ENCODE assay signal across 6 cellular contexts in the genomic region with DNA sequence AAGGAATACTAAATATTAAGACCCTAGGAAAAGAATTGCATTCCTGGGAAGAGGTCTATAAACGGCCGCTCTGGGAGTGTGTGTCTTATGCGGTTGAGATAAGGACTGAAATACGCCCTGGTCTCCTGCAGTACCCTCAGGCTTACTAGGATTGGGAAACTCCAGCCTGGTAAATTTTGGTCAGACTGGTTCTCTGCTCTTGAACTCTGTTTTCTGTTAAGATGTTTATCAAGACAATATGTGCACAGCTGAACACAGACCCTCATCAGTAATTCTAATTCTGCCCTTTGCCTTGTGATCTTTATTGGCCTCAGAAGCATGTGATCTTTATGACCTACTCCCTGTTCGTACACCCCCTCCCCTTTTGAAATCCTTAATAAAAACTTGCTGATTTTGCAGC. TPM values are rescaled to one million over a fixed set of nuclear protein-coding genes. Genes with fewer than 3 reads are reported as not detected.
DNase-seq lines count a peak whose midpoint lies in the region; FAIRE-seq and TF ChIP-seq lines count a peak whose summit lies in the region.
"Not testable (repeated sequence)": the region's sequence is repeated elsewhere in the genome, so short reads cannot be mapped to it uniquely, and the experiment has no call there.

No MANE protein-coding gene starts in this region.

- not testable (repeated sequence) for H3K27me3 Mint-ChIP-seq in chondrocyte (ENCODE audit: low read depth)

- not testable (repeated sequence) for H3K4me2 ChIP-seq in trophoblast cell (ENCODE audit: low read length)

- H3K18ac ChIP-seq in trophoblast cell (ENCODE audit: low read length): not testable (repeated sequence)

- H3K4me3 Mint-ChIP-seq in chondrocyte (ENCODE audit: unreplicated experiment): not testable (repeated sequence)

- H3K4me1 Mint-ChIP-seq in chondrocyte (ENCODE audit: low read depth): peaks cover 30% of the 10 kb centered on the region

- H3K79me2 ChIP-seq in trophoblast cell (ENCODE audit: control insufficient read depth, insufficient read depth, low read length, poor library complexity): not testable (repeated sequence)

- H3K27ac Mint-ChIP-seq in chondrocyte (ENCODE audit: unreplicated experiment): peak overlapping the region; percentile 46

- H3K4me1 ChIP-seq in BE2C; trophoblast cell (ENCODE audit: control insufficient read depth in 1 of 2, insufficient read depth in 2 of 2, low read length in 2 of 2): not testable (repeated sequence)
- peaks cover 5 to 35% of the 10 kb centered on the region in 2 donors for H3K4me1 ChIP-seq in kidney (ENCODE audit: control insufficient read depth in 1 of 2, insufficient read depth in 1 of 2, low read depth in 1 of 2, low read length in 2 of 2)

- H3K27ac ChIP-seq in kidney (ENCODE audit: low read depth in 2 of 2, low read length in 2 of 2) (peak overlapping the region; percentile 65 to 80), trophoblast cell (ENCODE audit: low read depth, low read length) (peak overlapping the region; percentile 10)

- H3K9me3 ChIP-seq in BE2C; kidney (ENCODE audit: control insufficient read depth in 1 of 2, low read length in 2 of 2); trophoblast cell (ENCODE audit: insufficient read depth, low read depth, low read length): not testable (repeated sequence)

- TF ChIP-seq CTCF in BE2C (IDR thresholded peaks at IDR 0.05; ENCODE audit: low read depth, low read length); chondrocyte (IDR thresholded peaks at IDR 0.05); kidney (IDR thresholded peaks at IDR 0.05; ENCODE audit: borderline replicate concordance, extremely low read depth, insufficient read depth): not testable (repeated sequence)

- not testable (repeated sequence) for H2BK120ac ChIP-seq in trophoblast cell (ENCODE audit: insufficient read depth, low read length, poor library complexity)

- H2AK5ac ChIP-seq in trophoblast cell (ENCODE audit: low read length): not testable (repeated sequence)

- WGBS in trophoblast cell (ENCODE audit: extremely low coverage, insufficient coverage, insufficient read length): no CpG with 5 or more reads among the region's 5 CpGs

- H3K36me3 ChIP-seq in BE2C; kidney (ENCODE audit: control insufficient read depth in 1 of 2, insufficient read depth in 2 of 2, low read length in 2 of 2); trophoblast cell (ENCODE audit: control insufficient read depth in 1 of 2, insufficient read depth in 2 of 2, low read length in 2 of 2): not testable (repeated sequence)

- not testable (repeated sequence) for H4K91ac ChIP-seq in trophoblast cell (ENCODE audit: low read depth, low read length)

- H3K9ac ChIP-seq in kidney (ENCODE audit: low read length in 2 of 2); trophoblast cell (ENCODE audit: low read length): not testable (repeated sequence)

- not testable (repeated sequence) for H3K23ac ChIP-seq in trophoblast cell (ENCODE audit: low read length)

- H3K4ac ChIP-seq in trophoblast cell (ENCODE audit: low read depth, low read length): not testable (repeated sequence)

- H3K27me3 ChIP-seq in BE2C; trophoblast cell (ENCODE audit: insufficient read depth, low read length): not testable (repeated sequence)

- H3K9me3 Mint-ChIP-seq in chondrocyte (ENCODE audit: low read depth): not testable (repeated sequence)

- H2BK5ac ChIP-seq in trophoblast cell (ENCODE audit: low read depth, low read length, poor library complexity): not testable (repeated sequence)

- intact Hi-C loops in kidney (cut with DNase I): not testable (repeated sequence)

- H2BK12ac ChIP-seq in trophoblast cell (ENCODE audit: low read length): not testable (repeated sequence)

- not testable (repeated sequence) for H4K8ac ChIP-seq in trophoblast cell (ENCODE audit: low read depth, low read length)

- DNase-seq in BE2C (peak; percentile 33), SK-N-DZ (ENCODE audit: low spot score) (peak; percentile 85), amniotic epithelial cell (ENCODE audit: low read depth) (peak; percentile 6), trophoblast cell (peak; percentile 56 to 78)
- DNase-seq in chondrocyte (ENCODE audit: low spot score); kidney: not testable (repeated sequence)

- H3K36me3 Mint-ChIP-seq in chondrocyte (ENCODE audit: low read depth): not testable (repeated sequence)

- H3K79me1 ChIP-seq in trophoblast cell (ENCODE audit: low read length): not testable (repeated sequence)

- not testable (repeated sequence) for FAIRE-seq in kidney (lab: Jason Lieb, UNC)

- H3K14ac ChIP-seq in trophoblast cell (ENCODE audit: low read length): not testable (repeated sequence)

- H2AFZ ChIP-seq in trophoblast cell (ENCODE audit: insufficient read depth, low read length, poor library complexity): not testable (repeated sequence)

- H3K4me3 ChIP-seq in BE2C (ENCODE audit: low read depth, low read length); trophoblast cell (ENCODE audit: low read depth, low read length): not testable (repeated sequence)
- H3K4me3 ChIP-seq in kidney (ENCODE audit: low read length in 2 of 2): peak overlapping the region in 1 of 2 donors; percentile 37

- not testable (repeated sequence) for H4K12ac ChIP-seq in trophoblast cell (ENCODE audit: low read depth, low read length)

RNA-seq across cellular contexts. Expression of a gene that starts 11.9 kb away (rescaled TPM):
- 4.9 TPM for polyA plus RNA-seq in BE2C (2012; ENCODE audit: insufficient read depth, insufficient read length, low read depth)
- 8.2 and 18.5 TPM in 2 replicates for polyA plus RNA-seq in SK-N-DZ (2014; cell fraction: cytosol; rRNA removed)
- 21.9 and 23.3 TPM in 2 replicates for polyA plus RNA-seq in SK-N-DZ (2014; cell fraction: nucleus; rRNA removed)
- total RNA-seq in chondrocyte (33.5 to 34.8 TPM (median 34.7 TPM) in 3 replicates), kidney (41.1 TPM)
- 12.5 TPM for polyA plus RNA-seq in kidney (ENCODE audit: insufficient read depth, low read depth, low replicate concordance)
- polyA plus RNA-seq in trophoblast cell (2013): 18.7 and 19.3 TPM in 2 replicates
